In the genomic region with DNA sequence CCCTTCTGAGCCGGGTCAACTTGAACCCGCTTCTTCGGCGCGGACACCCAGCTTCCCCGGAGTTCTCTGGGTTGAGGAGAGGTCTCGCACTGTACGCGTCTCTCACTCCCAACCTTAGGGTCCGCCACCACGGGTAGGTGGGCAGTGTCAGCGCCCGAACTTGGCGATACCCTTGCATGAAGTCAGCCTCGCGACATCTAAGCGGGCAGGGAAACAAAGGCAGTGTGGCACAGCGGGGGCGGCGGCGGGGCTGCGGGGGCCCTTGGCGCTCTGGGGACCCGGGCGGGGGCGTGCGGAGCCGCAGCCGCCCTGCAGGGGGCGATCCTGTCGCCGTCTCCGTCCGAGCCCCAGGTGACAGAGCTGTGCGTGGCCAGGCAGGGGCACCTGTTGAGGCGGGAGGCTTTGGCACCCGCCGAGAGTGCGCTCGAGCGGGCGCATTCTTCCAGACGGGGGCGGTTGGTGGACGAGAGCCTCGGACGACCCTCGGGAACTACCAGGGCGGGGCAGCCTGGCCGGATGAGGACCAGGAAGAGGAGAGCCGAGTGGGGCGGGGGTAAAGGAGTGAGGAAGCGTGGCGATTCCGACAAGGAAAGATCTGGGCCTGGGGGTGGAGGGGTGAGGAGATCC, we compare ENCODE assay signal across 8 cellular contexts. TPM values are rescaled to one million over a fixed set of nuclear protein-coding genes. Genes with fewer than 3 reads are reported as not detected.
DNase-seq lines count a peak whose midpoint lies in the region; ATAC-seq, FAIRE-seq and TF ChIP-seq lines count a peak whose summit lies in the region.

No MANE protein-coding gene starts in this region.

- H3K27me3 ChIP-seq in PC-3 (ENCODE audit: low read length) = peaks cover 55% of the 10 kb centered on the region
- peaks cover 0 to 15% of the 10 kb centered on the region in 2 donors for H3K27me3 ChIP-seq in body of pancreas
- H3K27me3 ChIP-seq in keratinocyte (ENCODE audit: control insufficient read depth, extremely low read depth, insufficient read depth, low read length) = peaks cover 75% of the 10 kb centered on the region

- CTCF ChIA-PET in PC-3 (lab: Charles Lee) = interaction anchor here (0.6 kb wide), 1 partner anchor 199 kb away, joined by 3 read pairs; no protein-coding TSS in a partner anchor

- H4K20me1 ChIP-seq in PC-3 (ENCODE audit: low read length) (no peaks in the 10 kb centered on the region), keratinocyte (ENCODE audit: control insufficient read depth, extremely low read depth, insufficient read depth, low read length) (no peaks in the 10 kb centered on the region)

- FAIRE-seq in keratinocyte (lab: Jason Lieb, UNC) = no peak

- H3K79me2 ChIP-seq in PC-3 (ENCODE audit: low read length) (no peaks in the 10 kb centered on the region), keratinocyte (ENCODE audit: control insufficient read depth, insufficient read depth, low read length) (no peaks in the 10 kb centered on the region)

- no peaks in the 10 kb centered on the region for H3K9me1 ChIP-seq in keratinocyte (ENCODE audit: control insufficient read depth, extremely low read depth, insufficient read depth, low read length)

- ATAC-seq in PC-3 = peak; percentile 51
- peak; percentile 67 for ATAC-seq in body of pancreas
- ATAC-seq in GM18511 (IDR thresholded peaks at IDR 0.05; ENCODE audit: unreplicated experiment) = no peak

- H3K27ac ChIP-seq in PC-3 (ENCODE audit: low read length) (no peak overlapping the region), body of pancreas (peak overlapping the region in 1 of 4 donors; percentile 25), keratinocyte (ENCODE audit: control insufficient read depth, insufficient read depth, low read length) (no peak overlapping the region)

- WGBS in body of pancreas, 2 donors = 0 to 2% methylated on average over 32 to 42 of the region's 55 CpGs

- H3K4me2 ChIP-seq in PC-3 (ENCODE audit: low read length) = peak overlapping the region; percentile 77
- H3K4me2 ChIP-seq in keratinocyte (ENCODE audit: control insufficient read depth, extremely low read depth, insufficient read depth, low read depth, low read length) = peak overlapping the region; percentile 69

- DNase-seq in NCI-H82 (lab: John Stamatoyannopoulos, UW) = peak; percentile 40
- no peak for DNase-seq in NCI-H82 treated with DMSO at 0.1 percent for 48 hours (lab: John Stamatoyannopoulos, UW; ENCODE audit: unreplicated experiment)
- peak; percentile 37 for DNase-seq in PC-3
- DNase-seq in body of pancreas = peak; percentile 24 to 58 (median 41)
- no peak for DNase-seq in keratinocyte (ENCODE audit: low read depth, low spot score)
- DNase-seq in stimulated activated CD4-positive, alpha-beta T cell treated with anti-CD3 and anti-CD28 coated beads, Interleukin-4, amount 100 ng/mL, for 1 hour = peak; percentile 51
- no peak for DNase-seq in NCI-H510A treated with DMSO at 0.1 percent for 48 hours (lab: John Stamatoyannopoulos, UW)

- H3K36me3 ChIP-seq in PC-3 (ENCODE audit: low read depth, low read length) = no peaks in the 10 kb centered on the region
- H3K36me3 ChIP-seq in body of pancreas (replicated peaks in 1 of 2; ENCODE audit: insufficient read depth in 1 of 2, low read depth in 2 of 2) = no peaks in the 10 kb centered on the region
- no peaks in the 10 kb centered on the region for H3K36me3 ChIP-seq in keratinocyte (ENCODE audit: control insufficient read depth in 2 of 2, extremely low read depth in 1 of 2, insufficient read depth in 2 of 2, low read length in 2 of 2)

- TF ChIP-seq POLR2A in body of pancreas (IDR thresholded peaks at IDR 0.05) = no peak

- POLR2A ChIA-PET in PC-3 (lab: Charles Lee; ENCODE audit: unreplicated experiment) = no interaction called here

- 0 out of 2 replicates have a peak overlapping the region, but pooled peaks have one; percentile 37 for H2AFZ ChIP-seq in PC-3 (ENCODE audit: low read length)
- H2AFZ ChIP-seq in keratinocyte (ENCODE audit: control insufficient read depth, low read length) = no peak overlapping the region

- no TSS peak for BruUV-seq in PC-3 (replicated peaks; lab: Mats Ljungman, UMichigan)

- peak overlapping the region; percentile 50; the same call in 1 of the 2 replicates for H3K4me3 ChIP-seq in PC-3 (ENCODE audit: low read length)
- H3K4me3 ChIP-seq in body of pancreas = peak overlapping the region in 1 of 2 donors; percentile 50
- H3K4me3 ChIP-seq in keratinocyte (ENCODE audit: control insufficient read depth in 2 of 3, extremely low read depth in 1 of 3, insufficient read depth in 2 of 3, low read depth in 1 of 3, low read length in 3 of 3) = no peak overlapping the region

- H3K9me3 ChIP-seq in PC-3 (ENCODE audit: low read length) = no peaks in the 10 kb centered on the region
- H3K9me3 ChIP-seq in body of pancreas = no peaks in the 10 kb centered on the region
- no peaks in the 10 kb centered on the region for H3K9me3 ChIP-seq in keratinocyte (ENCODE audit: control insufficient read depth, low read depth, low read length)

- dilution Hi-C loops in keratinocyte (cut with MboI; ENCODE audit: extremely low pct_ligation_motif_present, low sequenced_read_pairs) = no loop called here

- H3K9ac ChIP-seq in PC-3 (ENCODE audit: low read length) (no peak overlapping the region), keratinocyte (ENCODE audit: control insufficient read depth, extremely low read depth, insufficient read depth, low read length) (no peak overlapping the region)

- H3F3A ChIP-seq in PC-3 (ENCODE audit: low read length, unreplicated experiment) = no peaks in the 10 kb centered on the region

- no peaks in the 10 kb centered on the region for H3K9me2 ChIP-seq in PC-3 (replicated peaks; ENCODE audit: low read length)

- intact Hi-C loops in PC-3 (cut with micrococcal nuclease) = loop anchor here (5.0 kb wide), 1 partner anchor 36 kb away; no protein-coding TSS in a partner anchor
- intact Hi-C loops in body of pancreas (cut with DNase I) = no loop called here

- peaks cover 7% of the 10 kb centered on the region; the same call in 1 of the 2 replicates for H3K4me1 ChIP-seq in PC-3 (ENCODE audit: insufficient read depth, low read length)
- H3K4me1 ChIP-seq in body of pancreas = peaks cover 27% of the 10 kb centered on the region
- peaks cover 3% of the 10 kb centered on the region for H3K4me1 ChIP-seq in keratinocyte (ENCODE audit: control insufficient read depth, extremely low read depth, insufficient read depth, low read length)

- TF ChIP-seq CTCF in PC-3 (conservative IDR thresholded peaks at IDR 0.05; ENCODE audit: low read depth, low read length) (peak; percentile 67), body of pancreas (IDR thresholded peaks at IDR 0.05) (peak; percentile 41 to 71 (median 58)), keratinocyte (optimal IDR thresholded peaks at IDR 0.05 in 1 of 3, IDR thresholded peaks at IDR 0.05 in 1 of 3, conservative IDR thresholded peaks at IDR 0.05 in 1 of 3; ENCODE audit: extremely low read depth in 1 of 3, insufficient read depth in 2 of 3, low read length in 3 of 3) (peak in 2 of 3 experiments; percentile 61 to 64)

RNA-seq across cellular contexts. Expression of a gene that starts 1.1 kb away (rescaled TPM):
- total RNA-seq in PC-3 (2014; rRNA removed) (0.17 and 0.33 TPM in 2 replicates), body of pancreas (1 to 10 TPM; 1.3 to 5.6 TPM)
- 0.04 TPM in 1 of 3 replicates, not detected in the others for polyA plus RNA-seq in keratinocyte
- not detected for polyA plus RNA-seq in keratinocyte (2011; ENCODE audit: low read depth)
- polyA plus RNA-seq in keratinocyte (2011; cell fraction: cytosol; rRNA removed) = not detected in 2 replicates
- 0.04 TPM in 1 of 2 replicates, not detected in the other for polyA plus RNA-seq in keratinocyte (2011; cell fraction: nucleus; rRNA removed)
- polyA plus RNA-seq in keratinocyte (2012; ENCODE audit: low replicate concordance) = 0.03 TPM in 1 of 2 replicates, not detected in the other
- not detected in 3 replicates for polyA minus RNA-seq in keratinocyte
- polyA minus RNA-seq in keratinocyte (2011; cell fraction: cytosol; rRNA and poly(A)+ RNA removed) = not detected
- not detected in 2 replicates for polyA minus RNA-seq in keratinocyte (2011; cell fraction: nucleus; rRNA and poly(A)+ RNA removed)

Comparison
In these comparisons a context has a peak if more than half of its experiments do, and no peak if none do; other contexts are left out.
1. DNase-seq: peak in NCI-H82 (single experiment), PC-3 (single experiment), body of pancreas (4 of 4) and stimulated activated CD4-positive, alpha-beta T cell treated with anti-CD3 and anti-CD28 coated beads, Interleukin-4, amount 100 ng/mL, for 1 hour (single experiment); none in NCI-H82 treated with DMSO at 0.1 percent for 48 hours (single experiment), keratinocyte (single experiment) and NCI-H510A treated with DMSO at 0.1 percent for 48 hours (single experiment).
2. Peak in every context shown above with its lines, with median percentiles within 50 percentile points of each other: CTCF ChIP-seq.